20 cellular contexts compared by ENCODE assay signal in the genomic region with DNA sequence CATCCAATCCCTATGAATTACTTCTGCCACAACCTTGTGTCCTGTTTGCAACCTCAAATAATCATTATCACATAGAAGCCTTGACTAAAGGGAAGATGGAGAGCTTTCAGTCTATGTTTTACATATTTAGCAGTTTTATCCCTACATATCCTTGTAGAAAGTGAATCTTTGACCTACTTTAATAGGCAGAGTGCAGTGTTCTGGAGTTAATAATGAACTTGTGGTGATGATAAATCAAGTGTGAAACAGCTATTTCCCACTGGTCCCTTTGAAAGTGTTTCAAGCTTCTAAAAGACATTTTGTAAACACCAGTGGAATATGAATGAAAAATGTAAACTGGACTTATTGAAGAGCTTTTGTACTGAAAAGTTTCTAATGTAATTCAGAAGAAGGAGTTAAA.
A peak's percentile ranks its signal among the peaks of the same experiment; 100 is the strongest.
DNase-seq lines count a peak whose midpoint lies in the region; ATAC-seq, FAIRE-seq and TF ChIP-seq lines count a peak whose summit lies in the region.
"Had no signal": no experiment of that assay in that cellular context is flagged by ENCODE, and none has a peak within 500 bp of the region (broad histone marks: within the 10 kb centered on the region; RNA-seq: fewer than 3 reads in every experiment).

No MANE protein-coding gene starts in this region.

- H3K9me3 ChIP-seq in GM12878 (replicated peaks; ENCODE audit: control insufficient read depth, insufficient read depth, low read length) (no peaks in the 10 kb centered on the region), gastrocnemius medialis (no peaks in the 10 kb centered on the region)
- H3K9me3 ChIP-seq: Caco-2, HAP-1 had no signal

- H3K36me3 ChIP-seq in GM12878 (ENCODE audit: control insufficient read depth in 2 of 2, insufficient read depth in 2 of 2, low read length in 1 of 2) = no peaks in the 10 kb centered on the region
- no peaks in the 10 kb centered on the region for H3K36me3 ChIP-seq in gastrocnemius medialis
- H3K36me3 ChIP-seq: HAP-1 had no signal

- H3K9ac ChIP-seq in GM12878 (ENCODE audit: control insufficient read depth, insufficient read depth, low read length) = no peak overlapping the region
- H3K9ac ChIP-seq: GM23248 had no signal

- no peak overlapping the region for H2AFZ ChIP-seq in GM12878 (ENCODE audit: control insufficient read depth, low read depth, low read length)
- H2AFZ ChIP-seq: GM23248 had no signal

- in situ Hi-C loops in GM12878 (cut with MboI) = no loop called here
- in situ Hi-C loops in gastrocnemius medialis (cut with MboI; ENCODE audit: low sequenced_read_pairs in 4 of 4) = no loop called here

- no peak for TF ChIP-seq EP300 in GM12878 (IDR thresholded peaks at IDR 0.05; ENCODE audit: borderline replicate concordance in 1 of 2, control insufficient read depth in 1 of 2, low read depth in 2 of 2, low read length in 2 of 2)

- CTCF ChIA-PET in GM12878 (lab: Yijun Ruan, JAX) = no interaction called here

- ATAC-seq in GM18907 (IDR thresholded peaks at IDR 0.05; ENCODE audit: unreplicated experiment) = peak; percentile 79
- ATAC-seq in GM12878 = peak; percentile 36; the same call in 2 of the 3 replicates
- ATAC-seq in gastrocnemius medialis = no peak
- no peak for ATAC-seq in GM21737 (IDR thresholded peaks at IDR 0.05; ENCODE audit: unreplicated experiment)

- H4K20me1 ChIP-seq in GM12878 (ENCODE audit: control insufficient read depth, insufficient read depth) = no peaks in the 10 kb centered on the region

- H3K4me2 ChIP-seq in GM12878 (ENCODE audit: control insufficient read depth, insufficient read depth) = no peak overlapping the region

- FAIRE-seq in GM12878 (lab: Jason Lieb, UNC) = no peak
- FAIRE-seq: A204.1, GM12891 had no signal

- no peak for TF ChIP-seq CTCF in GM12878 (IDR thresholded peaks at IDR 0.05 in 2 of 3, conservative IDR thresholded peaks at IDR 0.05 in 1 of 3; ENCODE audit: control insufficient read depth in 2 of 3, extremely low read depth in 1 of 3, insufficient read depth in 1 of 3, low read depth in 3 of 3, low read length in 3 of 3)
- TF ChIP-seq CTCF in gastrocnemius medialis (IDR thresholded peaks at IDR 0.05 in 4 of 5, conservative IDR thresholded peaks at IDR 0.05 in 1 of 5) = no peak

- BruUV-seq in GM12878 (replicated peaks; lab: Mats Ljungman, UMichigan) = no TSS peak

- H3K27ac ChIP-seq in GM12878 (ENCODE audit: control insufficient read depth, insufficient read depth) (no peak overlapping the region), gastrocnemius medialis (no peak overlapping the region)
- H3K27ac ChIP-seq: C4-2B, GM23248 had no signal

- no peaks in the 10 kb centered on the region for H3K27me3 ChIP-seq in GM12878 (replicated peaks in 1 of 2; ENCODE audit: control insufficient read depth in 2 of 2, insufficient read depth in 2 of 2, low read length in 1 of 2)
- no peaks in the 10 kb centered on the region for H3K27me3 ChIP-seq in gastrocnemius medialis

- no peak for TF ChIP-seq POLR2A in GM12878 (IDR thresholded peaks at IDR 0.05; ENCODE audit: low read depth, low read length)
- TF ChIP-seq POLR2A in gastrocnemius medialis (IDR thresholded peaks at IDR 0.05) = no peak

- POLR2A ChIA-PET in GM12878 (lab: Charles Lee) = no interaction called here

- SMC1A ChIA-PET in GM12878 (lab: Charles Lee; ENCODE audit: uncharacterized antibody, unreplicated experiment) = interaction anchor here (0.8 to 1.9 kb wide), 3 partner anchors 12 to 28 kb away, joined by 3 to 6 read pairs (median 4); no protein-coding TSS in a partner anchor

- H3K4me1 ChIP-seq in GM12878 (ENCODE audit: control insufficient read depth, insufficient read depth, low read length) (no peaks in the 10 kb centered on the region), gastrocnemius medialis (no peaks in the 10 kb centered on the region)
- H3K4me1 ChIP-seq: Caco-2, HAP-1 had no signal

- TF ChIP-seq RAD21 in GM12878 (IDR thresholded peaks at IDR 0.05; ENCODE audit: insufficient read depth, low read depth, low read length) = no peak

- H3K4me3 ChIP-seq in GM12878 (no peak overlapping the region), gastrocnemius medialis (no peak overlapping the region)
- H3K4me3 ChIP-seq: GM23248, HAP-1 had no signal

- DNase-seq in GM12878 (ENCODE audit: low read depth, low spot score) (no peak), kidney tubule cell (ENCODE audit: low spot score) (peak; percentile 63), NCI-H2227 treated with DMSO at 0.1 percent for 48 hours (lab: John Stamatoyannopoulos, UW) (no peak), gastrocnemius medialis (no peak), DMS153 treated with DMSO at 0.1 percent for 48 hours (lab: John Stamatoyannopoulos, UW; ENCODE audit: unreplicated experiment) (no peak)
- DNase-seq: AML-193; Caco-2; CD4-positive, alpha-beta T cell; DMS153; DND-41; EL; GM23248; Kasumi-1; KG1 had no signal

- RAD21 ChIA-PET in GM12878 (lab: Charles Lee; ENCODE audit: unreplicated experiment) = interaction anchor here (1.1 kb wide), 1 partner anchor 133 kb away, joined by 3 read pairs; no protein-coding TSS in a partner anchor

- H3K79me2 ChIP-seq in GM12878 (ENCODE audit: control insufficient read depth, insufficient read depth, low read length) = no peaks in the 10 kb centered on the region

- intact Hi-C loops in GM12878 (cut with micrococcal nuclease; ENCODE audit: unreplicated experiment) (no loop called here), gastrocnemius medialis (cut with DNase I; ENCODE audit: low total_unique reads) (no loop called here)

TF ChIP-seq in GM12878, 131 proteins besides CTCF, POLR2A, EP300 and RAD21 (continues in another document):
- TF ChIP-seq, protein P1, sequence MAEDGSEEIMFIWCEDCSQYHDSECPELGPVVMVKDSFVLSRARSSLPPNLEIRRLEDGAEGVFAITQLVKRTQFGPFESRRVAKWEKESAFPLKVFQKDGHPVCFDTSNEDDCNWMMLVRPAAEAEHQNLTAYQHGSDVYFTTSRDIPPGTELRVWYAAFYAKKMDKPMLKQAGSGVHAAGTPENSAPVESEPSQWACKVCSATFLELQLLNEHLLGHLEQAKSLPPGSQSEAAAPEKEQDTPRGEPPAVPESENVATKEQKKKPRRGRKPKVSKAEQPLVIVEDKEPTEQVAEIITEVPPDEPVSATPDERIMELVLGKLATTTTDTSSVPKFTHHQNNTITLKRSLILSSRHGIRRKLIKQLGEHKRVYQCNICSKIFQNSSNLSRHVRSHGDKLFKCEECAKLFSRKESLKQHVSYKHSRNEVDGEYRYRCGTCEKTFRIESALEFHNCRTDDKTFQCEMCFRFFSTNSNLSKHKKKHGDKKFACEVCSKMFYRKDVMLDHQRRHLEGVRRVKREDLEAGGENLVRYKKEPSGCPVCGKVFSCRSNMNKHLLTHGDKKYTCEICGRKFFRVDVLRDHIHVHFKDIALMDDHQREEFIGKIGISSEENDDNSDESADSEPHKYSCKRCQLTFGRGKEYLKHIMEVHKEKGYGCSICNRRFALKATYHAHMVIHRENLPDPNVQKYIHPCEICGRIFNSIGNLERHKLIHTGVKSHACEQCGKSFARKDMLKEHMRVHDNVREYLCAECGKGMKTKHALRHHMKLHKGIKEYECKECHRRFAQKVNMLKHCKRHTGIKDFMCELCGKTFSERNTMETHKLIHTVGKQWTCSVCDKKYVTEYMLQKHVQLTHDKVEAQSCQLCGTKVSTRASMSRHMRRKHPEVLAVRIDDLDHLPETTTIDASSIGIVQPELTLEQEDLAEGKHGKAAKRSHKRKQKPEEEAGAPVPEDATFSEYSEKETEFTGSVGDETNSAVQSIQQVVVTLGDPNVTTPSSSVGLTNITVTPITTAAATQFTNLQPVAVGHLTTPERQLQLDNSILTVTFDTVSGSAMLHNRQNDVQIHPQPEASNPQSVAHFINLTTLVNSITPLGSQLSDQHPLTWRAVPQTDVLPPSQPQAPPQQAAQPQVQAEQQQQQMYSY (CRISPR knock-in tag; IDR thresholded peaks at IDR 0.05) = no peak
- TF ChIP-seq STAT1 (conservative IDR thresholded peaks at IDR 0.05) (no peak), YBX1 (IDR thresholded peaks at IDR 0.05) (no peak), PAX5 (IDR thresholded peaks at IDR 0.05; ENCODE audit: borderline replicate concordance, low read depth, low read length) (no peak), TBL1XR1 (IDR thresholded peaks at IDR 0.05; ENCODE audit: low read depth, low read length) (no peak), MYC (IDR thresholded peaks at IDR 0.05; ENCODE audit: insufficient read depth, insufficient read length, insufficient replicate concordance, low read length, severe bottlenecking) (no peak), HDAC6 (IDR thresholded peaks at IDR 0.05; ENCODE audit: unreplicated experiment) (no peak)
- TF ChIP-seq, protein P2, sequence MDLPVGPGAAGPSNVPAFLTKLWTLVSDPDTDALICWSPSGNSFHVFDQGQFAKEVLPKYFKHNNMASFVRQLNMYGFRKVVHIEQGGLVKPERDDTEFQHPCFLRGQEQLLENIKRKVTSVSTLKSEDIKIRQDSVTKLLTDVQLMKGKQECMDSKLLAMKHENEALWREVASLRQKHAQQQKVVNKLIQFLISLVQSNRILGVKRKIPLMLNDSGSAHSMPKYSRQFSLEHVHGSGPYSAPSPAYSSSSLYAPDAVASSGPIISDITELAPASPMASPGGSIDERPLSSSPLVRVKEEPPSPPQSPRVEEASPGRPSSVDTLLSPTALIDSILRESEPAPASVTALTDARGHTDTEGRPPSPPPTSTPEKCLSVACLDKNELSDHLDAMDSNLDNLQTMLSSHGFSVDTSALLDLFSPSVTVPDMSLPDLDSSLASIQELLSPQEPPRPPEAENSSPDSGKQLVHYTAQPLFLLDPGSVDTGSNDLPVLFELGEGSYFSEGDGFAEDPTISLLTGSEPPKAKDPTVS (IDR thresholded peaks at IDR 0.05; ENCODE audit: low read depth, low read length) = no peak
- TF ChIP-seq, protein P3, sequence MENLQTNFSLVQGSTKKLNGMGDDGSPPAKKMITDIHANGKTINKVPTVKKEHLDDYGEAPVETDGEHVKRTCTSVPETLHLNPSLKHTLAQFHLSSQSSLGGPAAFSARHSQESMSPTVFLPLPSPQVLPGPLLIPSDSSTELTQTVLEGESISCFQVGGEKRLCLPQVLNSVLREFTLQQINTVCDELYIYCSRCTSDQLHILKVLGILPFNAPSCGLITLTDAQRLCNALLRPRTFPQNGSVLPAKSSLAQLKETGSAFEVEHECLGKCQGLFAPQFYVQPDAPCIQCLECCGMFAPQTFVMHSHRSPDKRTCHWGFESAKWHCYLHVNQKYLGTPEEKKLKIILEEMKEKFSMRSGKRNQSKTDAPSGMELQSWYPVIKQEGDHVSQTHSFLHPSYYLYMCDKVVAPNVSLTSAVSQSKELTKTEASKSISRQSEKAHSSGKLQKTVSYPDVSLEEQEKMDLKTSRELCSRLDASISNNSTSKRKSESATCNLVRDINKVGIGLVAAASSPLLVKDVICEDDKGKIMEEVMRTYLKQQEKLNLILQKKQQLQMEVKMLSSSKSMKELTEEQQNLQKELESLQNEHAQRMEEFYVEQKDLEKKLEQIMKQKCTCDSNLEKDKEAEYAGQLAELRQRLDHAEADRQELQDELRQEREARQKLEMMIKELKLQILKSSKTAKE (IDR thresholded peaks at IDR 0.05; ENCODE audit: low read depth, poor library complexity, severe bottlenecking) = no peak

Comparison
In these comparisons a context has a peak if more than half of its experiments do, and no peak if none do; other contexts are left out.
1. ATAC-seq: peak in GM18907 (single experiment) and GM12878 (single experiment); none in gastrocnemius medialis (0 of 2) and GM21737 (single experiment).